Comparison of ENCODE assay signal across 27 cellular contexts in the genomic region with DNA sequence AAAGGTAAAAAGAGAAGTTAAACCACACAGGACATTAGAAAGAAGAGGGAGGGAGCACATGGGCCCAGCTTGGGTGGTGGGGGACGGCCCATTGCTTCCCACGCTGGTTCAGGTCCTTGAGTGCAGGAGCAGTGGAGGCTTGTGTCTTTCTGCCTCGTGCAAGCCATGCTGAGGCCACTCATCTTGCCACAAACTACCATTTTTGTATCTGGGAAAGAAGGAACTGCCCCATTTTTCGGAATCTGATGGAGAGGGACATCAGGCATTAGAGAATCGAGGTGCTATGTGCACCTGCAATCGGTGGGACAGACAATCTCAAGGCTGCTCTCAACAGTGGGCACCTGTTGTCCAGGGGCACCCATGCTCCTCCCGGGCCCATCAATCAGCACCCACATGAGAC.
"Had no signal": no experiment of that assay in that cellular context is flagged by ENCODE, and none has a peak within 500 bp of the region (broad histone marks: within the 10 kb centered on the region; RNA-seq: fewer than 3 reads in every experiment).

No MANE protein-coding gene starts in this region.

- H3K36me3 Mint-ChIP-seq: memory B cell had no signal

- H3K9me3 Mint-ChIP-seq: effector memory CD8-positive, alpha-beta T cell; endodermal cell; memory B cell had no signal

- FAIRE-seq: colon, endometrium, frontal cortex, islet of Langerhans, keratinocyte had no signal

- DNase-seq: dermis blood vessel endothelial cell; dorsolateral prefrontal cortex; effector CD8-positive, alpha-beta T cell; effector memory CD8-positive, alpha-beta T cell; endodermal cell; erythroblast; foreskin keratinocyte; glutamatergic neuron; head of caudate nucleus; heart right ventricle; hippocampal formation; left cardiac atrium; left lung; left ventricle myocardium superior; lower lobe of right lung; mammary epithelial cell; mesendoderm; midbrain had no signal

- H3K27ac Mint-ChIP-seq: effector memory CD8-positive, alpha-beta T cell; endodermal cell; memory B cell had no signal

- H3K4me1 Mint-ChIP-seq: endodermal cell, memory B cell had no signal

- H3K9me3 ChIP-seq: heart right ventricle, left lung, lower lobe of right lung had no signal

- H3K36me3 ChIP-seq: heart right ventricle, left lung, lower lobe of right lung had no signal

- H3K27me3 ChIP-seq: dorsolateral prefrontal cortex, heart right ventricle, left lung had no signal

- H3K4me3 Mint-ChIP-seq: effector memory CD8-positive, alpha-beta T cell; endodermal cell; memory B cell had no signal

- H3K27ac ChIP-seq: coronary artery, epithelial cell of prostate, foreskin keratinocyte, heart right ventricle, left lung, lower lobe of right lung had no signal

- ATAC-seq: effector memory CD8-positive, alpha-beta T cell; esophagus mucosa; foreskin keratinocyte; heart right ventricle; left cardiac atrium; left lung; left ventricle myocardium superior; lower lobe of right lung had no signal

- H3K4me1 ChIP-seq: foreskin keratinocyte, left lung, lower lobe of right lung had no signal

- H3K4me3 ChIP-seq: coronary artery, dorsolateral prefrontal cortex, heart right ventricle, left lung, lower lobe of right lung had no signal
